Comparison of ENCODE assay signal across 25 cellular contexts in genomic region chr2:76120176-76120575, GRCh38.
DNase-seq lines count a peak whose midpoint lies in the region; ATAC-seq and TF ChIP-seq lines count a peak whose summit lies in the region.
"Had no signal": no experiment of that assay in that cellular context is flagged by ENCODE, and none has a peak within 500 bp of the region (broad histone marks: within the 10 kb centered on the region; RNA-seq: fewer than 3 reads in every experiment).

No MANE protein-coding gene starts in this region.

- H3K36me3 Mint-ChIP-seq in MCF 10A (ENCODE audit: insufficient read depth, unreplicated experiment) (no peaks in the 10 kb centered on the region), chondrocyte (ENCODE audit: low read depth) (no peaks in the 10 kb centered on the region)
- H3K36me3 Mint-ChIP-seq: CD4-positive, alpha-beta memory T cell had no signal

- no peaks in the 10 kb centered on the region for H3K27me3 Mint-ChIP-seq in MCF 10A (ENCODE audit: insufficient read depth, unreplicated experiment)
- H3K27me3 Mint-ChIP-seq in chondrocyte (ENCODE audit: low read depth) = peaks cover 4% of the 10 kb centered on the region
- H3K27me3 Mint-ChIP-seq: CD4-positive, alpha-beta memory T cell had no signal

- H3K4me3 Mint-ChIP-seq in MCF 10A (ENCODE audit: unreplicated experiment) = no peak overlapping the region
- no peak overlapping the region for H3K4me3 Mint-ChIP-seq in chondrocyte (ENCODE audit: unreplicated experiment)
- H3K4me3 Mint-ChIP-seq: CD4-positive, alpha-beta memory T cell; GM23338; H9 had no signal

- peaks cover 4% of the 10 kb centered on the region for H3K9me3 Mint-ChIP-seq in MCF 10A (ENCODE audit: unreplicated experiment)
- peaks cover 12% of the 10 kb centered on the region for H3K9me3 Mint-ChIP-seq in chondrocyte (ENCODE audit: low read depth)

- TF ChIP-seq CTCF in MCF 10A (IDR thresholded peaks at IDR 0.05; ENCODE audit: unreplicated experiment) (no peak), mammary epithelial cell (conservative IDR thresholded peaks at IDR 0.05 in 1 of 2, IDR thresholded peaks at IDR 0.05 in 1 of 2; ENCODE audit: extremely low read depth in 1 of 2, insufficient read depth in 1 of 2, low read depth in 1 of 2, low read length in 2 of 2) (no peak), dorsolateral prefrontal cortex (IDR thresholded peaks at IDR 0.05 in 54 of 56, conservative IDR thresholded peaks at IDR 0.05 in 2 of 56; ENCODE audit: low read depth in 1 of 56, partially characterized antibody in 56 of 56) (no peak), chondrocyte (IDR thresholded peaks at IDR 0.05) (no peak)

- H3K4me3 ChIP-seq in mammary epithelial cell (replicated peaks in 1 of 3; ENCODE audit: insufficient read depth in 1 of 3, low read depth in 2 of 3, low read length in 3 of 3) (no peak overlapping the region), dorsolateral prefrontal cortex (no peak overlapping the region), SJCRH30 (no peak overlapping the region)
- H3K4me3 ChIP-seq: GM12878, GM23338 had no signal

- CTCF ChIA-PET in MCF 10A (lab: Yijun Ruan, JAX) = interaction anchor here (1.1 kb wide), 1 partner anchor 39 kb away, joined by 3 read pairs; no protein-coding TSS in a partner anchor
- CTCF ChIA-PET in mammary epithelial cell (lab: Charles Lee; ENCODE audit: low non-redundant PET) = no interaction called here

- in situ Hi-C loops in mammary epithelial cell (cut with MboI; ENCODE audit: low sequenced_read_pairs in 2 of 2) = no loop called here

- no peaks in the 10 kb centered on the region for H3K79me2 ChIP-seq in mammary epithelial cell (ENCODE audit: insufficient read depth, low read length)

- H3K27me3 ChIP-seq in mammary epithelial cell (ENCODE audit: insufficient read depth, low read length) (no peaks in the 10 kb centered on the region), dorsolateral prefrontal cortex (no peaks in the 10 kb centered on the region), SJCRH30 (no peaks in the 10 kb centered on the region)

- DNase-seq in MCF 10A (ENCODE audit: unreplicated experiment) = peak; percentile 15
- no peak for DNase-seq in mammary epithelial cell
- peak in 6 of 10 donors; percentile 3 to 55 (median 38) for DNase-seq in dorsolateral prefrontal cortex
- DNase-seq in occipital lobe (lab: John Stamatoyannopoulos, UW) = peak; percentile 8
- DNase-seq in chondrocyte (ENCODE audit: low spot score) = no peak
- DNase-seq in SJCRH30 = no peak
- DNase-seq: AML-193; C1 segment of cervical spinal cord; CD4-positive, alpha-beta memory T cell; COR-L47; DMS79; EL; GDM1; H9; Kasumi-1; NCI-H1105 treated with DMSO at 0.1 percent for 48 hours; NCI-H146; NCI-H2029 treated with DMSO at 0.1 percent for 48 hours; NCI-H446 treated with DMSO at 0.1 percent for 48 hours; NCI-H526 treated with DMSO at 0.1 percent for 48 hours; Right ventricle myocardium superior had no signal

- H3K27ac ChIP-seq in mammary epithelial cell (ENCODE audit: insufficient read depth, low read depth, low read length) (no peak overlapping the region), dorsolateral prefrontal cortex (peak overlapping the region in 1 of 59 donors; percentile 10), SJCRH30 (no peak overlapping the region)

- no TSS peak for BruUV-seq in MCF 10A (replicated peaks; lab: Mats Ljungman, UMichigan)
- no TSS peak for BruUV-seq in mammary epithelial cell (replicated peaks; lab: Mats Ljungman, UMichigan)

- H3K4me1 Mint-ChIP-seq in MCF 10A (ENCODE audit: insufficient read depth, unreplicated experiment) = no peaks in the 10 kb centered on the region
- H3K4me1 Mint-ChIP-seq in chondrocyte (ENCODE audit: low read depth) = no peaks in the 10 kb centered on the region
- H3K4me1 Mint-ChIP-seq: CD4-positive, alpha-beta memory T cell; GM23338 had no signal

- H2AFZ ChIP-seq in mammary epithelial cell (ENCODE audit: low read depth, low read length) = no peak overlapping the region
- H2AFZ ChIP-seq: GM23338 had no signal

- dilution Hi-C loops in mammary epithelial cell (cut with HindIII; ENCODE audit: low sequenced_read_pairs) = no loop called here

- no peak overlapping the region for H3K4me2 ChIP-seq in mammary epithelial cell (ENCODE audit: insufficient read depth, low read depth, low read length)
- H3K4me2 ChIP-seq: GM23338 had no signal

- WGBS in mammary epithelial cell (ENCODE audit: low coverage, missing lambda C conversion rate) = 15% methylated on average over 1 of the region's 1 CpG

- no peak overlapping the region for H3K9ac ChIP-seq in mammary epithelial cell (ENCODE audit: insufficient read depth, low read length)

- ATAC-seq in HG03135 (IDR thresholded peaks at IDR 0.05; ENCODE audit: unreplicated experiment) = no peak
- ATAC-seq: GM12878, GM23338, HepG2 had no signal

- H3K4me1 ChIP-seq in mammary epithelial cell (ENCODE audit: insufficient read depth, low read length) (no peaks in the 10 kb centered on the region), SJCRH30 (peaks cover 17% of the 10 kb centered on the region)

- H3K27ac Mint-ChIP-seq in MCF 10A (ENCODE audit: low read depth, unreplicated experiment) (no peak overlapping the region), chondrocyte (ENCODE audit: unreplicated experiment) (no peak overlapping the region)
- H3K27ac Mint-ChIP-seq: CD4-positive, alpha-beta memory T cell; GM23338; H9 had no signal

- POLR2A ChIA-PET in MCF 10A (lab: Yijun Ruan, JAX) = no interaction called here

- H3K9me3 ChIP-seq in mammary epithelial cell (replicated peaks; ENCODE audit: insufficient read depth, low read length) (peaks cover 3% of the 10 kb centered on the region), SJCRH30 (replicated peaks) (no peaks in the 10 kb centered on the region)

- H4K20me1 ChIP-seq in mammary epithelial cell (ENCODE audit: insufficient read depth, low read length) = no peaks in the 10 kb centered on the region

- intact Hi-C loops in MCF 10A (cut with micrococcal nuclease) = no loop called here
- intact Hi-C loops in mammary epithelial cell (cut with micrococcal nuclease) = no loop called here
- intact Hi-C loops in dorsolateral prefrontal cortex (cut with DNase I) = no loop called here

- H3K36me3 ChIP-seq in mammary epithelial cell (ENCODE audit: insufficient read depth, low read length) = no peaks in the 10 kb centered on the region
- no peaks in the 10 kb centered on the region for H3K36me3 ChIP-seq in SJCRH30

Comparison
In these comparisons a context has a peak if more than half of its experiments do, and no peak if none do; other contexts are left out.
1. DNase-seq: peak in MCF 10A (single experiment), dorsolateral prefrontal cortex (6 of 10) and occipital lobe (single experiment); none in mammary epithelial cell (single experiment), chondrocyte (single experiment) and SJCRH30 (0 of 2).